In genomic region chr12:106226884-106227640, GRCh38 we compare ENCODE assay signal across 8 cellular contexts. TPM values are rescaled to one million over a fixed set of nuclear protein-coding genes. Genes with fewer than 3 reads are reported as not detected.
DNase-seq lines count a peak whose midpoint lies in the region; ATAC-seq and TF ChIP-seq lines count a peak whose summit lies in the region.

No MANE protein-coding gene starts in this region.

- H3K4me3 ChIP-seq in body of pancreas = no peak overlapping the region

- H3K9me3 Mint-ChIP-seq in immature natural killer cell = no peaks in the 10 kb centered on the region
- H3K9me3 Mint-ChIP-seq in stimulated activated memory B cell treated with anti-CD40 and anti-IgM and Interleukin-4, amounts not matched to agents 10 μg/mL and 1 μg/mL and 100 μg/mL, for 72 hours = no peaks in the 10 kb centered on the region

- 46 to 47% methylated on average over 11 of the region's 11 CpGs for WGBS in body of pancreas, 2 donors

- no peaks in the 10 kb centered on the region for H3K27me3 ChIP-seq in body of pancreas

- H3K9me3 ChIP-seq in body of pancreas = no peaks in the 10 kb centered on the region

- ATAC-seq in body of pancreas (peak; percentile 58), HG02840 (IDR thresholded peaks at IDR 0.05; ENCODE audit: low FRiP score, unreplicated experiment) (no peak)
- ATAC-seq in stimulated activated memory B cell treated with anti-CD40 and anti-IgM and Interleukin-4, amounts not matched to agents 10 μg/mL and 1 μg/mL and 100 μg/mL, for 72 hours = peak; percentile 65

- peaks cover 2 to 6% (median 3%) of the 10 kb centered on the region in 3 donors for H3K27me3 Mint-ChIP-seq in immature natural killer cell (ENCODE audit: low read depth in 3 of 3)
- peaks cover 9% of the 10 kb centered on the region for H3K27me3 Mint-ChIP-seq in stimulated activated memory B cell treated with anti-CD40 and anti-IgM and Interleukin-4, amounts not matched to agents 10 μg/mL and 1 μg/mL and 100 μg/mL, for 72 hours

- peak; percentile 30 to 70 for DNase-seq in NCI-H446 (lab: John Stamatoyannopoulos, UW)
- DNase-seq in NCI-H446 treated with DMSO at 0.1 percent for 48 hours (lab: John Stamatoyannopoulos, UW) = no peak
- DNase-seq in HT-29 (ENCODE audit: low spot score) = peak; percentile 74
- peak; percentile 67 for DNase-seq in NOMO-1 treated with dmso at 0.1 percent for 144 hours (lab: John Stamatoyannopoulos, UW; ENCODE audit: unreplicated experiment)
- DNase-seq in body of pancreas = peak in 2 of 4 donors; percentile 28 to 42
- peak; percentile 19 to 23 (median 23) for DNase-seq in immature natural killer cell

- no peak for TF ChIP-seq POLR2A in body of pancreas (IDR thresholded peaks at IDR 0.05)

- H3K36me3 ChIP-seq in body of pancreas (replicated peaks in 1 of 2; ENCODE audit: insufficient read depth in 1 of 2, low read depth in 2 of 2) = no peaks in the 10 kb centered on the region

- H3K4me1 ChIP-seq in body of pancreas = no peaks in the 10 kb centered on the region

- no peak overlapping the region for H3K27ac ChIP-seq in body of pancreas

- peak; percentile 54 to 93 (median 85) for TF ChIP-seq CTCF in body of pancreas (IDR thresholded peaks at IDR 0.05)

- H3K27ac Mint-ChIP-seq in immature natural killer cell = no peak overlapping the region
- H3K27ac Mint-ChIP-seq in stimulated activated memory B cell treated with anti-CD40 and anti-IgM and Interleukin-4, amounts not matched to agents 10 μg/mL and 1 μg/mL and 100 μg/mL, for 72 hours = peak overlapping the region; percentile 82

- no peak overlapping the region for H3K4me3 Mint-ChIP-seq in immature natural killer cell
- H3K4me3 Mint-ChIP-seq in stimulated activated memory B cell treated with anti-CD40 and anti-IgM and Interleukin-4, amounts not matched to agents 10 μg/mL and 1 μg/mL and 100 μg/mL, for 72 hours = no peak overlapping the region

- intact Hi-C loops in body of pancreas (cut with DNase I) = loop anchor here (5.0 kb wide), 1 partner anchor 55 kb away; no protein-coding TSS in a partner anchor

- H3K36me3 Mint-ChIP-seq in immature natural killer cell = no peaks in the 10 kb centered on the region
- H3K36me3 Mint-ChIP-seq in stimulated activated memory B cell treated with anti-CD40 and anti-IgM and Interleukin-4, amounts not matched to agents 10 μg/mL and 1 μg/mL and 100 μg/mL, for 72 hours = no peaks in the 10 kb centered on the region

- peaks cover 0 to 2% of the 10 kb centered on the region in 2 donors for H3K4me1 Mint-ChIP-seq in immature natural killer cell
- H3K4me1 Mint-ChIP-seq in stimulated activated memory B cell treated with anti-CD40 and anti-IgM and Interleukin-4, amounts not matched to agents 10 μg/mL and 1 μg/mL and 100 μg/mL, for 72 hours = peaks cover 24% of the 10 kb centered on the region

RNA-seq across cellular contexts. Expression of gene CKAP4, which starts 20.8 kb away (rescaled TPM):
- total RNA-seq in HT-29 (2014; rRNA removed; shearing (Covaris generic)) = 8.1 and 9.1 TPM in 2 replicates
- total RNA-seq in body of pancreas = 10 to 100 TPM; 30.6 to 36.6 TPM
- 1 to 10 TPM in 2 of 3 donors, under 1 TPM in 1; 0.65 to 2.7 (median 1.0) TPM for polyA plus RNA-seq in immature natural killer cell
